In genomic region chr11:110243804-110244203, GRCh38 we compare ENCODE assay signal across 22 cellular contexts.
"Had no signal": no experiment of that assay in that cellular context is flagged by ENCODE, and none has a peak within 500 bp of the region (broad histone marks: within the 10 kb centered on the region; RNA-seq: fewer than 3 reads in every experiment).

No MANE protein-coding gene starts in this region.

- H3K4me3 ChIP-seq: colonic mucosa, dorsolateral prefrontal cortex, esophagus muscularis mucosa, left lung, pancreas, thyroid gland, upper lobe of right lung had no signal

- H3K27me3 ChIP-seq: colonic mucosa, dorsolateral prefrontal cortex, esophagus muscularis mucosa, left lung, pancreas, thyroid gland, upper lobe of right lung had no signal

- H3K27ac ChIP-seq: colonic mucosa, dorsolateral prefrontal cortex, esophagus muscularis mucosa, left lung, pancreas, thyroid gland, upper lobe of right lung had no signal

- H3K36me3 ChIP-seq: colonic mucosa, thyroid gland had no signal

- H3K4me1 ChIP-seq: colonic mucosa, esophagus muscularis mucosa, left lung, pancreas, thyroid gland, upper lobe of right lung had no signal

- H3K9me3 ChIP-seq: colonic mucosa, esophagus muscularis mucosa, left lung, pancreas, thyroid gland, upper lobe of right lung had no signal

- FAIRE-seq: astrocyte, endothelial cell of umbilical vein, frontal cortex, pancreas had no signal

- DNase-seq: activated CD4-positive, alpha-beta memory T cell treated with anti-CD3 and anti-CD28 coated beads for 36 hours; activated CD4-positive, alpha-beta T cell treated with anti-CD3 and anti-CD28 coated beads for 48 hours; activated naive CD4-positive, alpha-beta T cell treated with Interleukin-2 at 50 U/mL for 16 hours; activated naive CD8-positive, alpha-beta T cell treated with anti-CD3 and anti-CD28 coated beads for 36 hours; activated T-cell treated with anti-CD3 and anti-CD28 coated beads, Interleukin-2, amount 50 U/mL, for 48 hours; colonic mucosa; dorsolateral prefrontal cortex; effector memory CD8-positive, alpha-beta T cell; glutamatergic neuron; hippocampal formation; kidney glomerular epithelial cell; left lung; pancreas; right cardiac atrium; stimulated activated CD4-positive, alpha-beta T cell treated with anti-CD3 and anti-CD28 coated beads, Interleukin-1b, Interleukin-23, amount 100 ng/mL, for 48 hours; substantia nigra; upper lobe of right lung had no signal

- ATAC-seq: effector memory CD8-positive, alpha-beta T cell; left lung; pancreas; right cardiac atrium; upper lobe of right lung had no signal
